20 cellular contexts compared by ENCODE assay signal in the genomic region with DNA sequence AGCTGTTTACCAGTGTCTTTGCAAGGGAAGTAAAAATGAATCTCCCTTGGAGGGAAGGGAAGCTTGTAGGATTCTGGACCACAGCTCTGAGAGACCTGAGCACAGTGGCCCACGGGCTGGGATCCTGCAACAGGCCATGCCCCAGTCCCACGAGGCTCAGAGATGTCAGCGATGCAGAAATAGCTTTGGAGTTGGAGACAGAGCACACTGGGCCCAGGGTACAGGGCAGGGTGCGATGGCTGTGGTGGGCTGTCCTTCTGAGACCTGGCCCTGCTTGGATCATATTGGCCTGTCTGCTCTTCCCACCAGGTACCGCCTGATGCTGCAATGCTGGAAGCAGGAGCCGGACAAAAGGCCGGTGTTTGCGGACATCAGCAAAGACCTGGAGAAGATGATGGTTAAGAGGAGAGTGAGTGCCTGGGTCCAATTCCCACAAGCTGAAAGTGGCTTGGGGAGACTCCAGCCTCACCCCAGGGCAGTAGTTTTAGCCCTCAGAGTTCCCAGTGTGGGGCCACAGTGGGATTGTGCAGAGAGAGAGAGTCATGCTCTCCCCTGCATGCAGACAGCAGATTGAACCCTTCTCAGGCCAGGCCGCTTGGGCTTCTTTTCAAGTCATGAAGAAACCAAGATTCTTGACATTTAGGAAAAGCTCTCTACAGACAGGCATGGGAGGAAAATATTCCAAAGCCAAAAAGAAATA. TPM values are rescaled to one million over a fixed set of nuclear protein-coding genes. Genes with fewer than 3 reads are reported as not detected.
DNase-seq lines count a peak whose midpoint lies in the region; FAIRE-seq and TF ChIP-seq lines count a peak whose summit lies in the region.
"Had no signal": no experiment of that assay in that cellular context is flagged by ENCODE, and none has a peak within 500 bp of the region (broad histone marks: within the 10 kb centered on the region; RNA-seq: fewer than 3 reads in every experiment).

No MANE protein-coding gene starts in this region.

- H3K4me3 Mint-ChIP-seq in dendritic cell treated with granulocyte-macrophage colony-stimulating factor and Interleukin-4, amounts not matched to agents 40 ng/mL and 50 ng/mL, for 4 days = no peak overlapping the region
- H3K4me3 Mint-ChIP-seq: activated naive CD4-positive, alpha-beta T cell treated with anti-CD3 and anti-CD28 coated beads for 36 hours; CD4-positive, alpha-beta memory T cell; T-helper 2 cell treated with Interferon-gamma antibody and Interleukin-4, amounts not matched to agents 5 μg/mL and 100 μg/mL, for 36 hours had no signal

- H3K27ac Mint-ChIP-seq in dendritic cell treated with granulocyte-macrophage colony-stimulating factor and Interleukin-4, amounts not matched to agents 40 ng/mL and 50 ng/mL, for 4 days = peak overlapping the region; percentile 88
- H3K27ac Mint-ChIP-seq: activated naive CD4-positive, alpha-beta T cell treated with anti-CD3 and anti-CD28 coated beads for 36 hours had no signal

- no peaks in the 10 kb centered on the region for H3K9me3 ChIP-seq in BLaER1 treated with 17β-estradiol and CSF1 and Interleukin-3, amounts not matched to agents 10 nM and 100 nM (replicated peaks in 1 of 11)
- H3K9me3 ChIP-seq in spleen = no peaks in the 10 kb centered on the region
- H3K9me3 ChIP-seq: SK-N-SH had no signal

- peaks cover 97 to 99% (median 98%) of the 10 kb centered on the region in 10 experiments for H3K4me1 ChIP-seq in BLaER1 treated with 17β-estradiol and CSF1 and Interleukin-3, amounts not matched to agents 10 nM and 100 nM
- peaks cover 10 to 57% (median 21%) of the 10 kb centered on the region in 6 donors for H3K4me1 ChIP-seq in spleen

- no peaks in the 10 kb centered on the region for H3K36me3 ChIP-seq in BLaER1 treated with 17β-estradiol and CSF1 and Interleukin-3, amounts not matched to agents 10 nM and 100 nM
- no peaks in the 10 kb centered on the region for H3K36me3 ChIP-seq in spleen

- H3K36me3 Mint-ChIP-seq in dendritic cell treated with granulocyte-macrophage colony-stimulating factor and Interleukin-4, amounts not matched to agents 40 ng/mL and 50 ng/mL, for 4 days (ENCODE audit: low read depth) = no peaks in the 10 kb centered on the region
- H3K36me3 Mint-ChIP-seq: CD4-positive, alpha-beta memory T cell had no signal

- H4K20me1 ChIP-seq in BLaER1 treated with 17β-estradiol and CSF1 and Interleukin-3, amounts not matched to agents 10 nM and 100 nM = no peaks in the 10 kb centered on the region

- TF ChIP-seq CTCF in spleen (IDR thresholded peaks at IDR 0.05 in 8 of 11, conservative IDR thresholded peaks at IDR 0.05 in 3 of 11) = no peak
- TF ChIP-seq CTCF in D721Med (IDR thresholded peaks at IDR 0.05; ENCODE audit: insufficient read depth, missing control alignments) = no peak

- no peak overlapping the region for H3K4me3 ChIP-seq in BLaER1 treated with 17β-estradiol and CSF1 and Interleukin-3, amounts not matched to agents 10 nM and 100 nM
- H3K4me3 ChIP-seq in spleen = no peak overlapping the region

- no peaks in the 10 kb centered on the region for H3K27me3 Mint-ChIP-seq in dendritic cell treated with granulocyte-macrophage colony-stimulating factor and Interleukin-4, amounts not matched to agents 40 ng/mL and 50 ng/mL, for 4 days

- H3K4me1 Mint-ChIP-seq in dendritic cell treated with granulocyte-macrophage colony-stimulating factor and Interleukin-4, amounts not matched to agents 40 ng/mL and 50 ng/mL, for 4 days (ENCODE audit: low read depth) = peaks cover 92% of the 10 kb centered on the region

- FAIRE-seq in D721Med (lab: Jason Lieb, UNC) = no peak
- FAIRE-seq: HTR-8/SVneo had no signal

- TF ChIP-seq POLR2A in spleen (IDR thresholded peaks at IDR 0.05) = no peak

- peak overlapping the region in 7 of 11 experiments; percentile 36 to 90 (median 84); a peak in 12 of 22 replicates for H3K27ac ChIP-seq in BLaER1 treated with 17β-estradiol and CSF1 and Interleukin-3, amounts not matched to agents 10 nM and 100 nM
- no peak overlapping the region for H3K27ac ChIP-seq in spleen

- peak; percentile 7 for DNase-seq in AG20443 (ENCODE audit: low spot score)
- peak; percentile 56 for DNase-seq in spleen
- no peak for DNase-seq in D341Med (ENCODE audit: low spot score)
- DNase-seq in NCI-H82 treated with DMSO at 0.1 percent for 48 hours (lab: John Stamatoyannopoulos, UW; ENCODE audit: unreplicated experiment) = no peak
- no peak for DNase-seq in D721Med (ENCODE audit: insufficient read length, low spot score)
- DNase-seq: activated CD4-positive, alpha-beta T cell treated with anti-CD3 and anti-CD28 coated beads, Interleukin-2, amount 50 U/mL, for 4 hours; activated naive CD4-positive, alpha-beta T cell treated with anti-CD3 and anti-CD28 coated beads for 36 hours; anterior cingulate cortex; CD4-positive, alpha-beta memory T cell; dermis blood vessel endothelial cell; DMS153; KG1; NCI-H1436; NCI-H446; OCI-M1; SK-N-SH had no signal

- H3K9me3 Mint-ChIP-seq in dendritic cell treated with granulocyte-macrophage colony-stimulating factor and Interleukin-4, amounts not matched to agents 40 ng/mL and 50 ng/mL, for 4 days = no peaks in the 10 kb centered on the region
- H3K9me3 Mint-ChIP-seq: activated naive CD4-positive, alpha-beta T cell treated with anti-CD3 and anti-CD28 coated beads for 36 hours; CD4-positive, alpha-beta memory T cell; T-helper 2 cell treated with Interferon-gamma antibody and Interleukin-4, amounts not matched to agents 5 μg/mL and 100 μg/mL, for 36 hours had no signal

- H3K4me2 ChIP-seq in BLaER1 treated with 17β-estradiol and CSF1 and Interleukin-3, amounts not matched to agents 10 nM and 100 nM = peak overlapping the region; percentile 86 to 99 (median 97)
- H3K4me2 ChIP-seq: SK-N-SH had no signal

- H3K9ac ChIP-seq in BLaER1 treated with 17β-estradiol and CSF1 and Interleukin-3, amounts not matched to agents 10 nM and 100 nM = 0 out of 22 replicates have a peak overlapping the region, but pooled peaks of 1 of the 11 experiments have one; percentile 31
- H3K9ac ChIP-seq: SK-N-SH had no signal

- H3K27me3 ChIP-seq in BLaER1 treated with 17β-estradiol and CSF1 and Interleukin-3, amounts not matched to agents 10 nM and 100 nM = no peaks in the 10 kb centered on the region
- no peaks in the 10 kb centered on the region for H3K27me3 ChIP-seq in spleen (replicated peaks in 1 of 7)

- WGBS in spleen, 5 donors = 86 to 97% (median 87%) methylated on average over 9 of the region's 9 CpGs

- intact Hi-C loops in dendritic cell treated with granulocyte-macrophage colony-stimulating factor and Interleukin-4, amounts not matched to agents 40 ng/mL and 50 ng/mL, for 4 days (cut with micrococcal nuclease) = no loop called here
- intact Hi-C loops in spleen (cut with DNase I; ENCODE audit: low total_unique reads) = no loop called here

RNA-seq across cellular contexts. Expression of a gene that starts 13.5 kb away (rescaled TPM):
- 10 to 100 TPM; 29.8 to 77.1 (median 41.9) TPM for total RNA-seq in spleen
- polyA plus RNA-seq in spleen = 10 to 100 TPM in 1 of 3 donors, 1 to 10 TPM in 2; 8.1 to 10.1 (median 8.5) TPM

RNA-seq across cellular contexts. Expression of a gene that starts 47.9 kb away (rescaled TPM):
- total RNA-seq in spleen = under 1 TPM in 5 of 7 donors, not detected in 2; 0.30 to 0.54 (median 0.34) TPM
- under 1 TPM; 0.02 to 0.11 (median 0.10) TPM for polyA plus RNA-seq in spleen
- total RNA-seq: CD4-positive, alpha-beta memory T cell had no signal
- polyA plus RNA-seq: CD4-positive, alpha-beta memory T cell had no signal

Comparison
In these comparisons a context has a peak if more than half of its experiments do, and no peak if none do; other contexts are left out.
1. DNase-seq: peak in AG20443 (single experiment) and spleen (single experiment); none in D341Med (single experiment), NCI-H82 treated with DMSO at 0.1 percent for 48 hours (single experiment) and D721Med (single experiment).
2. H3K27ac ChIP-seq: peak in BLaER1 treated with 17β-estradiol and CSF1 and Interleukin-3, amounts not matched to agents 10 nM and 100 nM (7 of 11); none in spleen (0 of 8).